In the genomic region with DNA sequence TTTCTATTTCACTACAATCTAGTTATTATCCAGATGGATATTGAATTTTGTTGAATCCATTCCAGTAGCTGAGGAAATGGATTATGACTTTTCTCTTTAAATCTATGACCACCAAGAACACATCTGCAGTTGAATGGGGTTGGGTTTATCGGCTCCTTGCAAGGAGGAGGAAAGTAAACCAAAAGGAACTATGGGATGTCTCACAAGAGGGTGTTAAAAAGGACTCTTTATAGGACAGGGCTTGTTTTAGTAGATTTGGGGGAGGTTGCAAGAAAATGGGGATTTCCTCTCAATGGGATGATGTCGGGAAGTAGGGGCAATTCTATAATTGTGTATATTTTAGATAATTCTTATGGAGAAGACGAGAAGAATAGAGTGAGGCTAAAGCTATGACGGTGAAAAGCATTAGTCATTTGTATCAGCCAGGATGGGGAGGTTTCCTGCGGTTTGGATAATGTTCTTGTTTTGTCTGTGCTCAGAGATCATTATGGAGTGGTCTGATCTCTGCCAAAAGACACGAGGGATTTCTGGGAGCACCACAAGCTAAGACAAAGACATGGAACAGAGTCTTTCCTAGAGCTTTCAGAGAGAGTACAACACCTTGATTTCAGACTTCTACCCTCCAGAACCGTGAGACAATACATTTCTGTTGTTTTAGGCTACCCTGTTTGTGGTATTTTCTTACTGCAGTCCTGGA, we compare ENCODE assay signal across 1 cellular context.
TF ChIP-seq lines count a peak whose summit lies in the region.

No MANE protein-coding gene starts in this region.

TF ChIP-seq in K562, 482 proteins besides CTCF, POLR2A, EP300 and RAD21 (continued from another document and continues in another):
- TF ChIP-seq NR0B1 (IDR thresholded peaks at IDR 0.05; ENCODE audit: partially characterized antibody) (no peak), BMI1 (IDR thresholded peaks at IDR 0.05; ENCODE audit: low read length) (no peak), ZFP30 (CRISPR knock-in tag; IDR thresholded peaks at IDR 0.05; ENCODE audit: borderline replicate concordance) (no peak), ZNF699 (CRISPR knock-in tag; IDR thresholded peaks at IDR 0.05; ENCODE audit: insufficient replicate concordance) (no peak), HSF4 (CRISPR knock-in tag; IDR thresholded peaks at IDR 0.05; ENCODE audit: borderline replicate concordance) (no peak), FOXJ3 (CRISPR knock-in tag; IDR thresholded peaks at IDR 0.05) (no peak), XRCC3 (IDR thresholded peaks at IDR 0.05) (no peak), STAT6 (CRISPR knock-in tag; IDR thresholded peaks at IDR 0.05) (no peak), LARP7 (IDR thresholded peaks at IDR 0.05) (no peak), DEAF1 (CRISPR knock-in tag; IDR thresholded peaks at IDR 0.05) (0 out of 2 replicates have a peak, but pooled peaks have one; percentile 30), PATZ1 (CRISPR knock-in tag; IDR thresholded peaks at IDR 0.05; ENCODE audit: borderline replicate concordance) (no peak), SIN3B (IDR thresholded peaks at IDR 0.05; ENCODE audit: low read depth) (no peak), THRAP3 (IDR thresholded peaks at IDR 0.05; ENCODE audit: borderline replicate concordance) (no peak), SREBF1 (IDR thresholded peaks at IDR 0.05; ENCODE audit: borderline replicate concordance, low read depth, low read length) (no peak), SMARCE1 (IDR thresholded peaks at IDR 0.05) (peak; percentile 95), ETS2 (tag; IDR thresholded peaks at IDR 0.05; ENCODE audit: borderline replicate concordance, poor library complexity, severe bottlenecking) (no peak), FOXK2 (conservative IDR thresholded peaks at IDR 0.05 in 1 of 2, IDR thresholded peaks at IDR 0.05 in 1 of 2; ENCODE audit: low read depth in 2 of 2) (0 out of 4 replicates have a peak, but pooled peaks have one; percentile 39 to 55), TAL1 (IDR thresholded peaks at IDR 0.05) (peak; percentile 59), NR1H2 (CRISPR knock-in tag; IDR thresholded peaks at IDR 0.05) (no peak), ZNF24 (IDR thresholded peaks at IDR 0.05) (no peak), NFIX (CRISPR knock-in tag; IDR thresholded peaks at IDR 0.05; ENCODE audit: low read depth) (no peak), BRD9 (IDR thresholded peaks at IDR 0.05; ENCODE audit: low read depth, partially characterized antibody) (peak; percentile 53), SNAPC5 (CRISPR knock-in tag; IDR thresholded peaks at IDR 0.05) (no peak), ZNF592 (IDR thresholded peaks at IDR 0.05) (peak; percentile 96), ETS1 (conservative IDR thresholded peaks at IDR 0.05; ENCODE audit: control insufficient read depth, low read depth, low read length) (no peak), NR4A1 (CRISPR knock-in tag; IDR thresholded peaks at IDR 0.05) (no peak), NR4A1 (tag; IDR thresholded peaks at IDR 0.05) (peak; percentile 84), FOSL1 (tag; conservative IDR thresholded peaks at IDR 0.05) (peak; percentile 95), TOE1 (IDR thresholded peaks at IDR 0.05; ENCODE audit: borderline replicate concordance) (peak; percentile 36; the same call in 1 of the 2 replicates), TOE1 (CRISPR knock-in tag; IDR thresholded peaks at IDR 0.05; ENCODE audit: borderline replicate concordance, low read depth) (no peak), HES1 (IDR thresholded peaks at IDR 0.05; ENCODE audit: low read depth) (0 out of 2 replicates have a peak, but pooled peaks have one; percentile 30), ZNF212 (CRISPR knock-in tag; IDR thresholded peaks at IDR 0.05) (no peak), IRF1 (CRISPR knock-in tag; IDR thresholded peaks at IDR 0.05; ENCODE audit: borderline replicate concordance) (no peak), SUPT5H (IDR thresholded peaks at IDR 0.05) (no peak), DNMT1 (IDR thresholded peaks at IDR 0.05) (no peak), ZNF586 (CRISPR knock-in tag; conservative IDR thresholded peaks at IDR 0.05) (no peak), NEUROD1 (IDR thresholded peaks at IDR 0.05; ENCODE audit: borderline replicate concordance, low read depth, low read length, partially characterized antibody) (no peak)
- TF ChIP-seq, protein P1, sequence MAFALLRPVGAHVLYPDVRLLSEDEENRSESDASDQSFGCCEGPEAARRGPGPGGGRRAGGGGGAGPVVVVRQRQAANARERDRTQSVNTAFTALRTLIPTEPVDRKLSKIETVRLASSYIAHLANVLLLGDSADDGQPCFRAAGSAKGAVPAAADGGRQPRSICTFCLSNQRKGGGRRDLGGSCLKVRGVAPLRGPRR (CRISPR knock-in tag; IDR thresholded peaks at IDR 0.05), result no peak
- TF ChIP-seq, protein P2, sequence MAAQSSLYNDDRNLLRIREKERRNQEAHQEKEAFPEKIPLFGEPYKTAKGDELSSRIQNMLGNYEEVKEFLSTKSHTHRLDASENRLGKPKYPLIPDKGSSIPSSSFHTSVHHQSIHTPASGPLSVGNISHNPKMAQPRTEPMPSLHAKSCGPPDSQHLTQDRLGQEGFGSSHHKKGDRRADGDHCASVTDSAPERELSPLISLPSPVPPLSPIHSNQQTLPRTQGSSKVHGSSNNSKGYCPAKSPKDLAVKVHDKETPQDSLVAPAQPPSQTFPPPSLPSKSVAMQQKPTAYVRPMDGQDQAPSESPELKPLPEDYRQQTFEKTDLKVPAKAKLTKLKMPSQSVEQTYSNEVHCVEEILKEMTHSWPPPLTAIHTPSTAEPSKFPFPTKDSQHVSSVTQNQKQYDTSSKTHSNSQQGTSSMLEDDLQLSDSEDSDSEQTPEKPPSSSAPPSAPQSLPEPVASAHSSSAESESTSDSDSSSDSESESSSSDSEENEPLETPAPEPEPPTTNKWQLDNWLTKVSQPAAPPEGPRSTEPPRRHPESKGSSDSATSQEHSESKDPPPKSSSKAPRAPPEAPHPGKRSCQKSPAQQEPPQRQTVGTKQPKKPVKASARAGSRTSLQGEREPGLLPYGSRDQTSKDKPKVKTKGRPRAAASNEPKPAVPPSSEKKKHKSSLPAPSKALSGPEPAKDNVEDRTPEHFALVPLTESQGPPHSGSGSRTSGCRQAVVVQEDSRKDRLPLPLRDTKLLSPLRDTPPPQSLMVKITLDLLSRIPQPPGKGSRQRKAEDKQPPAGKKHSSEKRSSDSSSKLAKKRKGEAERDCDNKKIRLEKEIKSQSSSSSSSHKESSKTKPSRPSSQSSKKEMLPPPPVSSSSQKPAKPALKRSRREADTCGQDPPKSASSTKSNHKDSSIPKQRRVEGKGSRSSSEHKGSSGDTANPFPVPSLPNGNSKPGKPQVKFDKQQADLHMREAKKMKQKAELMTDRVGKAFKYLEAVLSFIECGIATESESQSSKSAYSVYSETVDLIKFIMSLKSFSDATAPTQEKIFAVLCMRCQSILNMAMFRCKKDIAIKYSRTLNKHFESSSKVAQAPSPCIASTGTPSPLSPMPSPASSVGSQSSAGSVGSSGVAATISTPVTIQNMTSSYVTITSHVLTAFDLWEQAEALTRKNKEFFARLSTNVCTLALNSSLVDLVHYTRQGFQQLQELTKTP (IDR thresholded peaks at IDR 0.05; ENCODE audit: low read depth in 1 of 2, partially characterized antibody in 2 of 2), result peak; percentile 62 to 80
